Comparison of ENCODE assay signal across 8 cellular contexts in the genomic region with DNA sequence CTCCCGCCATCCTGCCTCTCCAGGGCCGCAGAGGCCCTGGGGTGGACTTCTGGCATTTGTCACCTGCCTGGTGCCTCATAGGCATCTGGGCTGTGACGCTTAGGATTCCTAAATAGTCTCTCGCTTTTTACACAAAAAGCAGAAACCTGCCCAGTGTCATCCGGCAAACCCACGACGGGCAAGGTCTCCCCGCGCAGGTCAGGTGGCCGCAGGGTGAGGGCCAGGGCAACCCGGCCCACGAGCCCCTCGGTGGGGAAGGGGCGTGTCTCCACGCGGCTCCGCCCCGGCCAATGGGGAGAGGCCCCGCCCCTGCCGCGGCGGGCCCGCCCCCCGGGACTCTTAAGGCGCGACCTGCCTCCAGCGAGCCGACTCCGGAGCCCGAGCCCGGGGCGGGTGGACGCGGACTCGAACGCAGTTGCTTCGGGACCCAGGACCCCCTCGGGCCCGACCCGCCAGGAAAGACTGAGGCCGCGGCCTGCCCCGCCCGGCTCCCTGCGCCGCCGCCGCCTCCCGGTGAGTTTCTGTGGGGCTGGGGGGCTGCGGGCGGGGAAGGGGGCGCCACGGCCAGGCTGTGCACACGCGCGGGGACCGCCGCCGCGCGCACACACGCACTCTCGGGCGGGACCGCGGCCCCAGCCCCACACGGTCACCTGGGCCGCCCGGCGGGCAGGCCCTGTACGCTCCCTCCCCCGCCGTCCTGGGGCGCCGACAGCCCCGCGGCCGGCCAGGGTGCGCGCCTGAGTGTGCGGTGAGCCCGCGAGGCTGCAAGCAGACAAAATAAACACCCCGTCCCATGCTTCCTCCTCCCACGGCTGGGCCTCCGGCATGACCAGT. TPM values are rescaled to one million over a fixed set of nuclear protein-coding genes. Genes with fewer than 3 reads are reported as not detected.
A peak's percentile ranks its signal among the peaks of the same experiment; 100 is the strongest.
DNase-seq lines count a peak whose midpoint lies in the region; ATAC-seq and TF ChIP-seq lines count a peak whose summit lies in the region.

A gene (plus strand): TSS at position 368 of the 834 bp plus-strand sequence. CDS start 9,030 bp downstream, outside the sequence.

- CTCF ChIA-PET in PC-9 (lab: Charles Lee) = no interaction called here

- BruUV-seq in PC-9 (replicated peaks; lab: Mats Ljungman, UMichigan) = TSS peak; percentile 55

- intact Hi-C loops in PC-9 (cut with micrococcal nuclease; ENCODE audit: unreplicated experiment) = no loop called here
- intact Hi-C loops in activated T-helper 2 cell treated with anti-CD3 and anti-CD28 coated beads, Interferon-gamma antibody, Interleukin-2, Interleukin-4, amounts not matched to agents 10 μg/mL and 5 μg/mL and 100 μg/mL, durations not matched to agents 14 hours and 24 hours and 36 hours (cut with micrococcal nuclease) = no loop called here

- peaks cover 50% of the 10 kb centered on the region for H3F3A ChIP-seq in PC-9 (ENCODE audit: insufficient read depth, low read depth)

- no peaks in the 10 kb centered on the region for H3K4me1 Mint-ChIP-seq in activated T-helper 2 cell treated with anti-CD3 and anti-CD28 coated beads, Interferon-gamma antibody, Interleukin-2, Interleukin-4, amounts not matched to agents 10 μg/mL and 5 μg/mL and 100 μg/mL, durations not matched to agents 14 hours and 24 hours and 36 hours (ENCODE audit: low read depth)
- H3K4me1 Mint-ChIP-seq in natural killer cell treated with Interleukin-12 subunit alpha and Interleukin-12 subunit beta and Interleukin-15 and Interleukin-18, amount 100 ng/mL, for 72 hours (ENCODE audit: low read depth in 2 of 2) = peaks cover 0 to 6% of the 10 kb centered on the region in 2 donors

- peaks cover 7% of the 10 kb centered on the region for H3K36me3 Mint-ChIP-seq in activated T-helper 2 cell treated with anti-CD3 and anti-CD28 coated beads, Interferon-gamma antibody, Interleukin-2, Interleukin-4, amounts not matched to agents 10 μg/mL and 5 μg/mL and 100 μg/mL, durations not matched to agents 14 hours and 24 hours and 36 hours (ENCODE audit: low read depth)
- no peaks in the 10 kb centered on the region for H3K36me3 Mint-ChIP-seq in natural killer cell treated with Interleukin-12 subunit alpha and Interleukin-12 subunit beta and Interleukin-15 and Interleukin-18, amount 100 ng/mL, for 72 hours

- peaks cover 21% of the 10 kb centered on the region; the same call in 1 of the 2 replicates for H4K20me1 ChIP-seq in PC-9 (ENCODE audit: insufficient read depth)

- POLR2A ChIA-PET in PC-9 (lab: Charles Lee; ENCODE audit: unreplicated experiment) = no interaction called here

- peak within 1 kb of the TSS; percentile 97 for H3K4me2 ChIP-seq in PC-9

- H3K9me3 Mint-ChIP-seq in activated T-helper 2 cell treated with anti-CD3 and anti-CD28 coated beads, Interferon-gamma antibody, Interleukin-2, Interleukin-4, amounts not matched to agents 10 μg/mL and 5 μg/mL and 100 μg/mL, durations not matched to agents 14 hours and 24 hours and 36 hours = no peaks in the 10 kb centered on the region
- no peaks in the 10 kb centered on the region for H3K9me3 Mint-ChIP-seq in natural killer cell treated with Interleukin-12 subunit alpha and Interleukin-12 subunit beta and Interleukin-15 and Interleukin-18, amount 100 ng/mL, for 72 hours

- TF ChIP-seq CTCF in BE2C (IDR thresholded peaks at IDR 0.05; ENCODE audit: low read depth, low read length) = no peak
- no peak for TF ChIP-seq CTCF in PC-9 (conservative IDR thresholded peaks at IDR 0.05)

- no peak within 1 kb of the TSS for H3K27ac Mint-ChIP-seq in activated T-helper 2 cell treated with anti-CD3 and anti-CD28 coated beads, Interferon-gamma antibody, Interleukin-2, Interleukin-4, amounts not matched to agents 10 μg/mL and 5 μg/mL and 100 μg/mL, durations not matched to agents 14 hours and 24 hours and 36 hours
- H3K27ac Mint-ChIP-seq in natural killer cell treated with Interleukin-12 subunit alpha and Interleukin-12 subunit beta and Interleukin-15 and Interleukin-18, amount 100 ng/mL, for 72 hours = no peak within 1 kb of the TSS

- H3K9me2 ChIP-seq in PC-9 (ENCODE audit: insufficient read depth) = no peaks in the 10 kb centered on the region

- H3K4me3 Mint-ChIP-seq in activated T-helper 2 cell treated with anti-CD3 and anti-CD28 coated beads, Interferon-gamma antibody, Interleukin-2, Interleukin-4, amounts not matched to agents 10 μg/mL and 5 μg/mL and 100 μg/mL, durations not matched to agents 14 hours and 24 hours and 36 hours (ENCODE audit: low read depth) = peak within 1 kb of the TSS; percentile 52
- peak within 1 kb of the TSS; percentile 58 for H3K4me3 Mint-ChIP-seq in natural killer cell treated with Interleukin-12 subunit alpha and Interleukin-12 subunit beta and Interleukin-15 and Interleukin-18, amount 100 ng/mL, for 72 hours

- no peak within 1 kb of the TSS for H3K27ac ChIP-seq in PC-9

- DNase-seq in BE2C = peak; percentile 88
- DNase-seq in PC-9 = peak; percentile 59 to 87
- DNase-seq in activated T-helper 2 cell treated with anti-CD3 and anti-CD28 coated beads, Interferon-gamma antibody, Interleukin-2, Interleukin-4, amounts not matched to agents 10 μg/mL and 5 μg/mL and 100 μg/mL, durations not matched to agents 14 hours and 24 hours and 36 hours (ENCODE audit: low spot score) = peak; percentile 48
- DNase-seq in fibroblast of peridontal ligament (ENCODE audit: extremely low read depth) = peak; percentile 73
- peak; percentile 78 for DNase-seq in natural killer cell treated with Interleukin-12 subunit alpha and Interleukin-12 subunit beta and Interleukin-15 and Interleukin-18, amount 100 ng/mL, for 72 hours (ENCODE audit: low spot score)
- peak; percentile 43 to 83 (median 76) for DNase-seq in stimulated activated naive CD4-positive, alpha-beta T cell (lab: John Stamatoyannopoulos, UW)
- no peak for DNase-seq in NCI-H2081 treated with DMSO at 0.1 percent for 48 hours (lab: John Stamatoyannopoulos, UW)

- ATAC-seq in GM21423 (IDR thresholded peaks at IDR 0.05; ENCODE audit: unreplicated experiment) = peak; percentile 65
- ATAC-seq in natural killer cell treated with Interleukin-12 subunit alpha and Interleukin-12 subunit beta and Interleukin-15 and Interleukin-18, amount 100 ng/mL, for 72 hours = peak; percentile 88 to 91

- H3K9me3 ChIP-seq in BE2C = no peaks in the 10 kb centered on the region
- H3K9me3 ChIP-seq in PC-9 (ENCODE audit: insufficient read depth, low read depth) = no peaks in the 10 kb centered on the region

- H3K79me2 ChIP-seq in PC-9 (ENCODE audit: low read depth) = peaks cover 21% of the 10 kb centered on the region

- no peaks in the 10 kb centered on the region for H3K27me3 ChIP-seq in BE2C
- no peaks in the 10 kb centered on the region for H3K27me3 ChIP-seq in PC-9 (ENCODE audit: insufficient read depth, low read depth)

- peak within 1 kb of the TSS; percentile 92 for H3K4me3 ChIP-seq in BE2C (ENCODE audit: low read depth, low read length)
- H3K4me3 ChIP-seq in PC-9 = peak within 1 kb of the TSS; percentile 61

- H3K27me3 Mint-ChIP-seq in activated T-helper 2 cell treated with anti-CD3 and anti-CD28 coated beads, Interferon-gamma antibody, Interleukin-2, Interleukin-4, amounts not matched to agents 10 μg/mL and 5 μg/mL and 100 μg/mL, durations not matched to agents 14 hours and 24 hours and 36 hours (ENCODE audit: low read depth) = no peaks in the 10 kb centered on the region
- H3K27me3 Mint-ChIP-seq in natural killer cell treated with Interleukin-12 subunit alpha and Interleukin-12 subunit beta and Interleukin-15 and Interleukin-18, amount 100 ng/mL, for 72 hours = no peaks in the 10 kb centered on the region

- H3K4me1 ChIP-seq in BE2C = peaks cover 36% of the 10 kb centered on the region
- peaks cover 93% of the 10 kb centered on the region for H3K4me1 ChIP-seq in PC-9 (replicated peaks; ENCODE audit: insufficient read depth)

- no peak within 1 kb of the TSS for H2AFZ ChIP-seq in PC-9

- H3K36me3 ChIP-seq in BE2C (no peaks in the 10 kb centered on the region), PC-9 (ENCODE audit: low read depth) (no peaks in the 10 kb centered on the region)

RNA-seq across cellular contexts. Expression of the gene that starts here (rescaled TPM):
- 147 TPM for polyA plus RNA-seq in BE2C (2012; ENCODE audit: insufficient read depth, insufficient read length, low read depth)
- total RNA-seq in PC-9 (2021) = 45.3 and 49.8 TPM in 2 replicates
- 0.16 TPM in 1 of 2 replicates, not detected in the other for total RNA-seq in activated T-helper 2 cell treated with anti-CD3 and anti-CD28 coated beads, Interferon-gamma antibody, Interleukin-2, Interleukin-4, amounts not matched to agents 10 μg/mL and 5 μg/mL and 100 μg/mL, durations not matched to agents 14 hours and 24 hours and 36 hours
- total RNA-seq in natural killer cell treated with Interleukin-12 subunit alpha and Interleukin-12 subunit beta and Interleukin-15 and Interleukin-18, amount 100 ng/mL, for 72 hours = under 1 TPM in 1 of 2 donors, not detected in 1; 0.33 TPM

Comparison
In these comparisons a context has a peak if more than half of its experiments do, and no peak if none do; other contexts are left out.
1. RNA of the gene that starts here (total RNA-seq): 45.3 to 49.8 TPM in PC-9; 0.33 TPM in natural killer cell treated with Interleukin-12 subunit alpha and Interleukin-12 subunit beta and Interleukin-15 and Interleukin-18, amount 100 ng/mL, for 72 hours and 0.16 TPM in activated T-helper 2 cell treated with anti-CD3 and anti-CD28 coated beads, Interferon-gamma antibody, Interleukin-2, Interleukin-4, amounts not matched to agents 10 μg/mL and 5 μg/mL and 100 μg/mL, durations not matched to agents 14 hours and 24 hours and 36 hours; every median in the first group is over 10 times any median in the second.
2. Peak in DNase-seq in activated T-helper 2 cell treated with anti-CD3 and anti-CD28 coated beads, Interferon-gamma antibody, Interleukin-2, Interleukin-4, amounts not matched to agents 10 μg/mL and 5 μg/mL and 100 μg/mL, durations not matched to agents 14 hours and 24 hours and 36 hours; RNA of the gene not detected or under 1 TPM.
3. Peak in DNase-seq and ATAC-seq in natural killer cell treated with Interleukin-12 subunit alpha and Interleukin-12 subunit beta and Interleukin-15 and Interleukin-18, amount 100 ng/mL, for 72 hours; RNA of the gene not detected or under 1 TPM.